Comparison of ENCODE assay signal across 9 cellular contexts in the genomic region with DNA sequence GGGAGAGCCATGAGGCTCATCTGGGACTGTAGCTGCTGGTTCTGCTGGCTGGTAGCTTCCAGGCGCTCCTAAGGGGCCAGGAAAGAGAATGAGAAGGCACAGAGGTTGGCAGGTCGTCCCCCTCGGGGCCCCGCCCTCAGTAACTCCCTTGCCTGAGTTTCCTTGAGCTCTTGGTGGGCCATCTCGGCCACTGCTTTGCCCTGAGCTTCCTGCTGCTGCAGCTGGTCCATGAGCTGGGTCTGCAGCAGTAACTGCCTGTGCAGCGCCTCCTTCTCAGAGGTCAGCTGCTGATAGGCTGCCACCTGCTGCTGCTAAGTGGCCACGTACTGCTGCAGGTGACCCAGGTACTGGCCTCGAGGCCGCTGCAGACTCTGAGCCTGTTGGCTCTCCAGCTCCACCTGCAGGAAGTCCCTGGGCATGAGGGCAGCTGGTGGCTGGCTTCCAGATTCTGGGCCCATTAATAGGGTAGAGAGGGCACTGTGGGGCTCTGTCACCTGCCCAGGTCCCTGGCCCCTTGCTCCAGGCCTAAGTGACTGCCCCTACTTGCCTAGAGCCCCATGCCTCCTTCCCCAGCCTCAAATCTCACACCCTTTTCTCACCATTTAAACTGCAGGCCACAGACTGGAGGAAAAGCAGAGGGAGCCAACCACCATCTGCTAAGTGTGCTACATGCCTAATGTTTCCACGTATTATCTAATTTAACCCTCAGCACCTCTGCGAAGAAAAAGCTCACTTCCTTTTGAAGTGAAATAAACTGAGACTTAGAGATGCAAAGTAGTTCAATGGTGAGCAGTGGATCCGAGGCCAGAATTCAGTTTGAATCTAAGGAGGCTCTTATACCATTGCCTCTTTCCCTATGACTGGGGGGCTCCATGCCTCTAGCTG. TPM values are rescaled to one million over a fixed set of nuclear protein-coding genes. Genes with fewer than 3 reads are reported as not detected.
DNase-seq lines count a peak whose midpoint lies in the region; ATAC-seq, FAIRE-seq and TF ChIP-seq lines count a peak whose summit lies in the region.
"Had no signal": no experiment of that assay in that cellular context is flagged by ENCODE, and none has a peak within 500 bp of the region (broad histone marks: within the 10 kb centered on the region; RNA-seq: fewer than 3 reads in every experiment).

No MANE protein-coding gene starts in this region.

- POLR2A ChIA-PET in T-cell (lab: Charles Lee): interaction anchor here in 1 of 2 donors (0.5 kb wide), 1 partner anchor 76 kb away, joined by 3 read pairs; no protein-coding TSS in a partner anchor
- POLR2A ChIA-PET in K562 (lab: Yijun Ruan, JAX): interaction anchor here (0.5 to 1.8 kb wide), 13 partner anchors 11 to 495 kb away, joined by 3 to 8 read pairs (median 4); partner anchors contain the start of genes HDDC3, MAN2A2 and VPS33B

- H3K9ac ChIP-seq in K562 (ENCODE audit: insufficient read depth in 1 of 2, low read depth in 2 of 2, low read length in 2 of 2) (no peak overlapping the region), keratinocyte (ENCODE audit: control insufficient read depth, extremely low read depth, insufficient read depth, low read length) (no peak overlapping the region)

- H3K4me1 Mint-ChIP-seq in T-cell: peaks cover 4 to 10% (median 5%) of the 10 kb centered on the region in 3 donors

- no peak overlapping the region for H3K27ac Mint-ChIP-seq in T-cell
- H3K27ac Mint-ChIP-seq: stimulated activated naive CD8-positive, alpha-beta T cell treated with anti-CD3 and anti-CD28 coated beads, Interleukin-15, Interleukin-2, amounts not matched to agents 100 ng/mL and 50 ng/mL, for 24 hours had no signal

- in situ Hi-C loops in K562 (cut with MboI): no loop called here

- H3K4me3 Mint-ChIP-seq in T-cell: no peak overlapping the region
- H3K4me3 Mint-ChIP-seq: stimulated activated naive CD8-positive, alpha-beta T cell treated with anti-CD3 and anti-CD28 coated beads, Interleukin-15, Interleukin-2, amounts not matched to agents 100 ng/mL and 50 ng/mL, for 24 hours had no signal

- TF ChIP-seq CTCF in GM10266 (IDR thresholded peaks at IDR 0.05; ENCODE audit: control insufficient read depth, insufficient read depth, low read depth, missing control alignments) (peak; percentile 82), LNCaP clone FGC (IDR thresholded peaks at IDR 0.05; ENCODE audit: control insufficient read depth, extremely low read depth, insufficient read depth) (peak; percentile 91), K562 (IDR thresholded peaks at IDR 0.05 in 2 of 3, conservative IDR thresholded peaks at IDR 0.05 in 1 of 3; ENCODE audit: insufficient read depth in 2 of 3, low read depth in 1 of 3, low read length in 3 of 3) (peak; percentile 85 to 90 (median 90)), keratinocyte (optimal IDR thresholded peaks at IDR 0.05 in 1 of 3, IDR thresholded peaks at IDR 0.05 in 1 of 3, conservative IDR thresholded peaks at IDR 0.05 in 1 of 3; ENCODE audit: extremely low read depth in 1 of 3, insufficient read depth in 2 of 3, low read length in 3 of 3) (peak; percentile 61 to 95 (median 75))

- ATAC-seq in T-cell (replicated peaks in 1 of 4) (peak; percentile 63 to 79 (median 65)), K562 (peak; percentile 92)

- TF ChIP-seq EP300 in K562 (IDR thresholded peaks at IDR 0.05; ENCODE audit: low read length): no peak

- BruUV-seq in K562 (replicated peaks; lab: Mats Ljungman, UMichigan): no TSS peak

- 21% methylated on average over 9 of the region's 12 CpGs for WGBS in K562 (ENCODE audit: insufficient coverage, low coverage, missing lambda C conversion rate)

- CTCF ChIA-PET in T-cell (lab: Charles Lee): interaction anchor here (0.6 to 1.9 kb wide), 10 partner anchors 9 to 130 kb away, joined by 3 to 11 read pairs (median 4); partner anchors contain the start of genes HDDC3 (in 1 of the 2), MAN2A2 (in 1 of the 2) and VPS33B (in 1 of the 2)
- CTCF ChIA-PET in K562 (lab: Yijun Ruan, JAX; ENCODE audit: low intra/inter-chr PET ratio): interaction anchor here (0.6 to 1.3 kb wide), 4 partner anchors 17 to 740 kb away, joined by 3 to 5 read pairs (median 4); partner anchors contain the start of gene HDDC3

- intact Hi-C loops in K562 (cut with micrococcal nuclease): loop anchor here (2.0 to 10.0 kb wide), 4 partner anchors 40 to 1782 kb away; partner anchors contain the start of gene HDDC3

- H3K27me3 ChIP-seq in K562 (ENCODE audit: control insufficient read depth in 2 of 2, insufficient read depth in 2 of 2, low read length in 2 of 2) (peaks cover 2 to 4% of the 10 kb centered on the region in 2 experiments; a peak in 3 of 5 replicates), keratinocyte (ENCODE audit: control insufficient read depth, extremely low read depth, insufficient read depth, low read length) (no peaks in the 10 kb centered on the region)

- no peaks in the 10 kb centered on the region for H3K9me3 Mint-ChIP-seq in T-cell
- H3K9me3 Mint-ChIP-seq: stimulated activated naive CD8-positive, alpha-beta T cell treated with anti-CD3 and anti-CD28 coated beads, Interleukin-15, Interleukin-2, amounts not matched to agents 100 ng/mL and 50 ng/mL, for 24 hours had no signal

- H2AFZ ChIP-seq in K562 (ENCODE audit: low read depth, low read length): peak overlapping the region; percentile 73
- no peak overlapping the region for H2AFZ ChIP-seq in keratinocyte (ENCODE audit: control insufficient read depth, low read length)

- peak; percentile 94 for FAIRE-seq in K562 (lab: Jason Lieb, UNC)
- no peak for FAIRE-seq in keratinocyte (lab: Jason Lieb, UNC)

- H3K4me3 ChIP-seq in LNCaP clone FGC (ENCODE audit: low read depth, low read length) (peak overlapping the region; percentile 34), K562 (no peak overlapping the region), keratinocyte (ENCODE audit: control insufficient read depth in 2 of 3, extremely low read depth in 1 of 3, insufficient read depth in 2 of 3, low read depth in 1 of 3, low read length in 3 of 3) (no peak overlapping the region)

- H3K36me3 ChIP-seq in K562 (ENCODE audit: control insufficient read depth, insufficient read depth, low read length) (no peaks in the 10 kb centered on the region), keratinocyte (ENCODE audit: control insufficient read depth in 2 of 2, extremely low read depth in 1 of 2, insufficient read depth in 2 of 2, low read length in 2 of 2) (no peaks in the 10 kb centered on the region)

- TF ChIP-seq POLR2A in K562 (conservative IDR thresholded peaks at IDR 0.05): no peak

- peaks cover 0 to 4% of the 10 kb centered on the region in 2 donors for H3K27me3 Mint-ChIP-seq in T-cell
- H3K27me3 Mint-ChIP-seq: stimulated activated naive CD8-positive, alpha-beta T cell treated with anti-CD3 and anti-CD28 coated beads, Interleukin-15, Interleukin-2, amounts not matched to agents 100 ng/mL and 50 ng/mL, for 24 hours had no signal

- H3K9me1 ChIP-seq in K562 (ENCODE audit: control insufficient read depth, insufficient read depth, low read length) (no peaks in the 10 kb centered on the region), keratinocyte (ENCODE audit: control insufficient read depth, extremely low read depth, insufficient read depth, low read length) (no peaks in the 10 kb centered on the region)

- H3K36me3 Mint-ChIP-seq in T-cell: no peaks in the 10 kb centered on the region

- dilution Hi-C loops in keratinocyte (cut with MboI; ENCODE audit: extremely low pct_ligation_motif_present, low sequenced_read_pairs): no loop called here

- TF ChIP-seq RAD21 in K562 (CRISPR knock-in tag; conservative IDR thresholded peaks at IDR 0.05 in 1 of 2, IDR thresholded peaks at IDR 0.05 in 1 of 2): peak; percentile 68 to 90

- DNase-seq in GM10266 (ENCODE audit: extremely low spot score) (peak; percentile 38), LNCaP clone FGC (ENCODE audit: low read depth) (peak; percentile 90), T-cell (peak in 32 of 34 experiments; percentile 11 to 57 (median 38)), K562 (ENCODE audit: extremely low read depth in 1 of 4, low spot score in 3 of 4) (peak; percentile 68 to 84 (median 74)), keratinocyte (ENCODE audit: low read depth, low spot score) (no peak), amniotic stem cell (lab: John Stamatoyannopoulos, UW) (no peak), pons (ENCODE audit: low spot score) (no peak)
- peak in 2 of 3 experiments; percentile 14 to 17 for DNase-seq in stimulated activated CD4-positive, alpha-beta T cell treated with anti-CD3 and anti-CD28 coated beads, TNF-alpha, amount 100 ng/mL, for 4 hours (ENCODE audit: low read depth in 3 of 3)

- H3K9me3 ChIP-seq in K562 (replicated peaks; ENCODE audit: control insufficient read depth, insufficient read depth, low read depth, low read length) (no peaks in the 10 kb centered on the region), keratinocyte (ENCODE audit: control insufficient read depth, low read depth, low read length) (no peaks in the 10 kb centered on the region)

- H3K79me2 ChIP-seq in K562 (ENCODE audit: control insufficient read depth, insufficient read depth, low read length) (no peaks in the 10 kb centered on the region), keratinocyte (ENCODE audit: control insufficient read depth, insufficient read depth, low read length) (no peaks in the 10 kb centered on the region)

- H3K27ac ChIP-seq in K562 (ENCODE audit: extremely low read depth, low read depth, low read length) (no peak overlapping the region), keratinocyte (ENCODE audit: control insufficient read depth, insufficient read depth, low read length) (no peak overlapping the region)

- H3K4me1 ChIP-seq in K562 (replicated peaks in 1 of 2; ENCODE audit: control insufficient read depth in 2 of 2, insufficient read depth in 2 of 2, low read length in 2 of 2): peaks cover 0 to 22% of the 10 kb centered on the region in 2 experiments; a peak in 3 of 5 replicates
- H3K4me1 ChIP-seq in keratinocyte (ENCODE audit: control insufficient read depth, extremely low read depth, insufficient read depth, low read length): no peaks in the 10 kb centered on the region

- H3K4me2 ChIP-seq in K562 (ENCODE audit: insufficient read depth, low read length) (peak overlapping the region; percentile 50), keratinocyte (ENCODE audit: control insufficient read depth, extremely low read depth, insufficient read depth, low read depth, low read length) (no peak overlapping the region)

- H4K20me1 ChIP-seq in K562 (replicated peaks; ENCODE audit: control insufficient read depth, insufficient read depth, low read length): no peaks in the 10 kb centered on the region
- no peaks in the 10 kb centered on the region for H4K20me1 ChIP-seq in keratinocyte (ENCODE audit: control insufficient read depth, extremely low read depth, insufficient read depth, low read length)

RNA-seq across cellular contexts. Expression of gene VPS33B, which starts 10.8 kb away (rescaled TPM):
- total RNA-seq in T-cell (10 to 100 TPM; 19.3 to 29.8 (median 26.0) TPM), K562 (2014; rRNA removed) (9.4 and 10.2 TPM in 2 replicates), K562 (2014; rRNA removed; fragmentation: Illumina TruSeq; extraction: Trizol) (14.3 and 14.8 TPM in 2 replicates), K562 (2015; rRNA removed; fragmentation: Illumina TruSeq; extraction: Trizol) (13.0 and 13.5 TPM in 2 replicates), K562 (2021) (19.6 and 19.9 TPM in 2 replicates)
- 35.4 and 57.8 TPM in 2 replicates for total RNA-seq in K562 (2011; cell fraction: chromatin; rRNA removed; ENCODE audit: low replicate concordance)
- 34.5 and 42.0 TPM in 2 replicates for total RNA-seq in K562 (2011; cell fraction: nucleolus; rRNA removed)
- total RNA-seq in K562 (2011; cell fraction: nucleoplasm; rRNA removed): 28.3 and 30.4 TPM in 2 replicates
- polyA plus RNA-seq in K562 (2011; rRNA removed) (25.5 and 28.0 TPM in 2 replicates), K562 (2014; fragmentation: Illumina TruSeq; extraction: Trizol) (12.4 and 16.3 TPM in 2 replicates), K562 (2014; fragmentation: Nextera tagmentation; extraction: Ambion mirVana) (10 to 100 TPM in 1 of 2 experiments, 1 to 10 TPM in 1; 9.8 to 10.7 TPM), K562 (2014; rRNA removed) (12.7 and 15.1 TPM in 2 replicates), keratinocyte (16.2 to 20.9 TPM (median 20.2 TPM) in 3 replicates)
- polyA plus RNA-seq in K562 (2011; cell fraction: cytosol; rRNA removed): 12.5 and 12.9 TPM in 2 replicates
- polyA plus RNA-seq in K562 (2011; cell fraction: nucleus; rRNA removed): 34.8 and 45.4 TPM in 2 replicates
- 22.2 and 32.7 TPM in 2 replicates for polyA plus RNA-seq in K562 (2012)
- polyA minus RNA-seq in K562 (2011; rRNA and poly(A)+ RNA removed): 13.7 and 22.8 TPM in 2 replicates
- polyA minus RNA-seq in K562 (2011; cell fraction: cytosol; rRNA and poly(A)+ RNA removed): 4.2 and 20.6 TPM in 2 replicates
- 7.9 and 12.8 TPM in 2 replicates for polyA minus RNA-seq in K562 (2011; cell fraction: nucleus; rRNA and poly(A)+ RNA removed)
- 11.2 TPM for polyA plus RNA-seq in keratinocyte (2011; ENCODE audit: low read depth)
- polyA plus RNA-seq in keratinocyte (2011; cell fraction: cytosol; rRNA removed): 8.7 and 11.7 TPM in 2 replicates
- 29.4 and 34.7 TPM in 2 replicates for polyA plus RNA-seq in keratinocyte (2011; cell fraction: nucleus; rRNA removed)
- polyA plus RNA-seq in keratinocyte (2012; ENCODE audit: low replicate concordance): 14.7 and 23.0 TPM in 2 replicates
- 15.4 to 38.6 TPM (median 18.1 TPM) in 3 replicates for polyA minus RNA-seq in keratinocyte
- polyA minus RNA-seq in keratinocyte (2011; cell fraction: cytosol; rRNA and poly(A)+ RNA removed): 20.0 TPM
- polyA minus RNA-seq in keratinocyte (2011; cell fraction: nucleus; rRNA and poly(A)+ RNA removed): 14.2 and 31.9 TPM in 2 replicates

RNA-seq across cellular contexts. Expression of gene PRC1, which starts 38.8 kb away (rescaled TPM):
- total RNA-seq in T-cell (10 to 100 TPM in 2 of 5 donors, 1 to 10 TPM in 3; 4.7 to 25.9 (median 6.8) TPM), K562 (2014; rRNA removed) (226 and 263 TPM in 2 replicates), K562 (2014; rRNA removed; fragmentation: Illumina TruSeq; extraction: Trizol) (201 and 210 TPM in 2 replicates), K562 (2015; rRNA removed; fragmentation: Illumina TruSeq; extraction: Trizol) (223 and 228 TPM in 2 replicates), K562 (2021) (150 and 181 TPM in 2 replicates)
- total RNA-seq in K562 (2011; cell fraction: chromatin; rRNA removed; ENCODE audit: low replicate concordance): 402 and 749 TPM in 2 replicates
- 233 and 300 TPM in 2 replicates for total RNA-seq in K562 (2011; cell fraction: nucleolus; rRNA removed)
- 292 and 338 TPM in 2 replicates for total RNA-seq in K562 (2011; cell fraction: nucleoplasm; rRNA removed)
- polyA plus RNA-seq in K562 (2011; rRNA removed) (391 and 460 TPM in 2 replicates), K562 (2014; fragmentation: Illumina TruSeq; extraction: Trizol) (248 and 284 TPM in 2 replicates), K562 (2014; fragmentation: Nextera tagmentation; extraction: Ambion mirVana) (100 to 1,000 TPM; 156 to 240 TPM), K562 (2014; rRNA removed) (256 and 264 TPM in 2 replicates), keratinocyte (23.4 to 105 TPM (median 78.4 TPM) in 3 replicates)
- 329 and 446 TPM in 2 replicates for polyA plus RNA-seq in K562 (2011; cell fraction: cytosol; rRNA removed)
- polyA plus RNA-seq in K562 (2011; cell fraction: nucleus; rRNA removed): 1,023 and 1,561 TPM in 2 replicates
- 176 and 186 TPM in 2 replicates for polyA plus RNA-seq in K562 (2012)
- polyA minus RNA-seq in K562 (2011; rRNA and poly(A)+ RNA removed): 342 and 344 TPM in 2 replicates
- polyA minus RNA-seq in K562 (2011; cell fraction: cytosol; rRNA and poly(A)+ RNA removed): 145 and 166 TPM in 2 replicates
- 175 and 402 TPM in 2 replicates for polyA minus RNA-seq in K562 (2011; cell fraction: nucleus; rRNA and poly(A)+ RNA removed)
- 11.3 TPM for polyA plus RNA-seq in keratinocyte (2011; ENCODE audit: low read depth)
- polyA plus RNA-seq in keratinocyte (2011; cell fraction: cytosol; rRNA removed): 20.9 and 28.4 TPM in 2 replicates
- 34.7 and 36.2 TPM in 2 replicates for polyA plus RNA-seq in keratinocyte (2011; cell fraction: nucleus; rRNA removed)
- polyA plus RNA-seq in keratinocyte (2012; ENCODE audit: low replicate concordance): 2.1 and 55.4 TPM in 2 replicates
- polyA minus RNA-seq in keratinocyte: 21.7 to 136 TPM (median 82.1 TPM) in 3 replicates
- 28.0 TPM for polyA minus RNA-seq in keratinocyte (2011; cell fraction: cytosol; rRNA and poly(A)+ RNA removed)
- 9.6 and 14.0 TPM in 2 replicates for polyA minus RNA-seq in keratinocyte (2011; cell fraction: nucleus; rRNA and poly(A)+ RNA removed)

Comparison
In these comparisons a context has a peak if more than half of its experiments do, and no peak if none do; other contexts are left out.
1. DNase-seq: peak in GM10266 (single experiment), LNCaP clone FGC (single experiment), T-cell (32 of 34), K562 (4 of 4) and stimulated activated CD4-positive, alpha-beta T cell treated with anti-CD3 and anti-CD28 coated beads, TNF-alpha, amount 100 ng/mL, for 4 hours (2 of 3); none in keratinocyte (single experiment), amniotic stem cell (single experiment) and pons (single experiment).
2. RNA of gene PRC1, which starts 38.8 kb away (total RNA-seq): 150 to 749 TPM in K562; 4.7 to 25.9 TPM in T-cell; every median in the first group is over 4 times any median in the second.
3. Peak in every context shown above with its lines, with median percentiles within 50 percentile points of each other: CTCF ChIP-seq.